Comparison of ENCODE assay signal across 8 cellular contexts in the genomic region with DNA sequence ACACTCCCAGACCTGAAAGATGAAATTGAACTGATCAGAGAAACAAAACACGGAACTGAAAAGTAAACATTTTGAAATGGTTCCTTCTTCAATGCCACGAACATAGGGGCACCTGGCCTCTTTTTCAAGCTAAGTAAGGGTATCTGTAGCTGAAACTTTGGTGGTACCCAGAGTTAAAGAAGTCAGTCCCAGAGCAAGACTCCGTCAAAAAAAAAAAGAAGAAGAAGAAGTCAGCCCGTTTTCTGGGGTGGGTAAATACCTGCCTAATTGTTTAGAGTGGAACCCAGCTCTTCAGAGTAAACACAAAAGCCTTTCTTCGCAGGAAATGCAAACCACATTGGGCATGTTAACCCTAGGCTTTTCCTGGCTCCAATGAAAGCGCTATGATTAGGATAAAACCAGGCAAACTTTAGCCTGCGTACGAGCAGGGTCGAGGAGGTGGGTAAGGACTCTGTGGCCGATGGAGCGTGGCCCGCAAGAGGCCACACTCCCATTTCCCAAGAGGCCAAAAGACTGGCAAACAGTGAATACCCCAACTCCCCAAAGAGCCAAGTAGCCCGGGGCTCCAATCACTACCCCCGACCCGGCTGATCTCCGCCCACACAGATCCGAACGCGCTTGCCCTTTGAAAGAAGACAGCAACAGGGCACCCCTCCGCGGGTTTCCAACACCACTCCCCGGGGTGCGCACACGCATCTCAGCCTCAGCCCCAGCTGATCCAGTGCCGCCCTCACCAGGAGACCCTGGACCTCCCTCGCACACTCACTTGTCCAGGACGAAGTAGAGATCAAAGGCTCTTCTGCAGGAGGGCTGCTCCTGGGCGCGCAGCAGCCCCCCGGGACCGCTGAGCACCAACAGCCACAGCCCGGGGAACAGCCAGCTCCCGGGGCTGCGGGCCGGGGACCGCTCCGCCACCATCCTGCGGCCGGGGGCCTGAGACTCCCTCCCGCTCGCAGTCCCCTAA. TPM values are rescaled to one million over a fixed set of nuclear protein-coding genes. Genes with fewer than 3 reads are reported as not detected.
DNase-seq lines count a peak whose midpoint lies in the region; ATAC-seq, FAIRE-seq and TF ChIP-seq lines count a peak whose summit lies in the region.

No MANE protein-coding gene starts in this region.

- TF ChIP-seq POLR2A in H54 (IDR thresholded peaks at IDR 0.05; ENCODE audit: low read depth, low read length) (peak; percentile 25; the same call in 1 of the 2 replicates), right lobe of liver (IDR thresholded peaks at IDR 0.05) (no peak)

- TF ChIP-seq CTCF in colonic mucosa (IDR thresholded peaks at IDR 0.05), result no peak
- no peak for TF ChIP-seq CTCF in right lobe of liver (IDR thresholded peaks at IDR 0.05)

- peak overlapping the region; percentile 85 to 94 for H3K9ac ChIP-seq in colonic mucosa (ENCODE audit: low read depth in 2 of 2, low read length in 2 of 2)

- H3K27ac ChIP-seq in colonic mucosa (peak overlapping the region; percentile 98), right lobe of liver (peak overlapping the region; percentile 93 to 94 (median 93))

- no peaks in the 10 kb centered on the region for H3K4me1 ChIP-seq in colonic mucosa
- H3K4me1 ChIP-seq in right lobe of liver, result peaks cover 0 to 36% (median 9%) of the 10 kb centered on the region in 4 donors

- H3K27me3 ChIP-seq in MG63 (no peaks in the 10 kb centered on the region), colonic mucosa (no peaks in the 10 kb centered on the region), right lobe of liver (no peaks in the 10 kb centered on the region)

- intact Hi-C loops in colonic mucosa (cut with DNase I), result no loop called here
- intact Hi-C loops in right lobe of liver (cut with DNase I), result no loop called here

- FAIRE-seq in H54 (lab: Jason Lieb, UNC), result no peak

- no peaks in the 10 kb centered on the region for H3K9me3 ChIP-seq in MG63
- no peaks in the 10 kb centered on the region for H3K9me3 ChIP-seq in colonic mucosa
- no peaks in the 10 kb centered on the region for H3K9me3 ChIP-seq in right lobe of liver

- whole genome bisulfite sequencing in right lobe of liver (ENCODE audit: insufficient coverage, low coverage, low lambda C conversion rate, missing lambda C conversion rate), result under 1% methylated on average over 16 of the region's 41 CpGs

- DNase-seq in H54 (ENCODE audit: insufficient read length, low spot score), result peak; percentile 4
- DNase-seq in MG63, result peak; percentile 50
- DNase-seq in activated CD4-positive, CD25-positive, alpha-beta regulatory T cell treated with anti-CD3 and anti-CD28 coated beads, Interleukin-2, amount 50 U/mL, for 16 hours (ENCODE audit: low read depth, low spot score), result peak; percentile 40
- peak; percentile 73 for DNase-seq in colonic mucosa
- peak; percentile 56 to 80 (median 70) for DNase-seq in right lobe of liver
- peak; percentile 22 for DNase-seq in stimulated activated CD8-positive, alpha-beta memory T cell treated with anti-CD3 and anti-CD28 coated beads, Interleukin-4, amount 100 ng/mL, for 24 hours (ENCODE audit: low read depth)
- no peak for DNase-seq in AML-193 (lab: John Stamatoyannopoulos, UW)

- H3K4me3 ChIP-seq in GM08714 (ENCODE audit: low read length) (peak overlapping the region; percentile 85), MG63 (peak overlapping the region; percentile 81), colonic mucosa (peak overlapping the region; percentile 87), right lobe of liver (peak overlapping the region; percentile 82 to 94 (median 93))

- peak; percentile 29 to 55 (median 48) for ATAC-seq in right lobe of liver

- H3K36me3 ChIP-seq in MG63 (peaks cover 3% of the 10 kb centered on the region; the same call in 1 of the 2 replicates), colonic mucosa (peaks cover 12% of the 10 kb centered on the region), right lobe of liver (peaks cover 0 to 10% (median 0%) of the 10 kb centered on the region in 4 donors)

RNA-seq across cellular contexts. Expression of a gene that starts 1.1 kb away (rescaled TPM):
- 4.7 and 5.6 TPM in 2 replicates for total RNA-seq in MG63 (2014; rRNA removed; shearing (Covaris generic); ENCODE audit: low replicate concordance)
- total RNA-seq in colonic mucosa, result 100 to 1,000 TPM in 1 of 2 donors, 10 to 100 TPM in 1; 47.4 to 121 TPM
- 10 to 100 TPM; 24.5 to 86.0 (median 33.7) TPM for total RNA-seq in right lobe of liver

Comparison
In these comparisons a context has a peak if more than half of its experiments do, and no peak if none do; other contexts are left out.
1. DNase-seq: peak in H54 (single experiment), MG63 (single experiment), activated CD4-positive, CD25-positive, alpha-beta regulatory T cell treated with anti-CD3 and anti-CD28 coated beads, Interleukin-2, amount 50 U/mL, for 16 hours (single experiment), colonic mucosa (single experiment), right lobe of liver (3 of 3) and stimulated activated CD8-positive, alpha-beta memory T cell treated with anti-CD3 and anti-CD28 coated beads, Interleukin-4, amount 100 ng/mL, for 24 hours (single experiment); none in AML-193 (0 of 2).
2. Peak in every context shown above with its lines, with median percentiles within 50 percentile points of each other: H3K4me3 ChIP-seq.